Comparison of ENCODE assay signal across 23 cellular contexts in the genomic region with DNA sequence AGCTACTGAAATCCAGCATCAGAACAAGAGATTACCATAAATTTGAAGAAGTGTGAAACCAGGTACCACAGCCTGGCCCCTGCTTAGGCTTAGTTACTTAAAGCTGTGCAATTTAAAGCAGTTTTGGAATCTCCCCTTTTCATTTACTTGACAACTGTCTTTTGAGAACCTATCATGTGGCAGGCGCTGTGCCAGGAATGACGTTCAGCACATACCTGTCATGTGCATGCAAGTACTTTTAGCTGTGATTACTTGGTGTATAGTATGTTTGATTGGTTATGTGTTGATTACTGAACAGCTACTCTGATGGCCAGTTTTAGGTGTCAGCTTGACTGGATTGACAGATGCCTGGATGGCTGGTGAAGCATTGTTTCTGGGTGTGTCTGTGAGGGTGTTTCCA.
A peak's percentile ranks its signal among the peaks of the same experiment; 100 is the strongest.
DNase-seq lines count a peak whose midpoint lies in the region; ATAC-seq, FAIRE-seq and TF ChIP-seq lines count a peak whose summit lies in the region.
"Had no signal": no experiment of that assay in that cellular context is flagged by ENCODE, and none has a peak within 500 bp of the region (broad histone marks: within the 10 kb centered on the region; RNA-seq: fewer than 3 reads in every experiment).

No MANE protein-coding gene starts in this region.

- RAD21 ChIA-PET in GM12878 (lab: Charles Lee; ENCODE audit: unreplicated experiment), result no interaction called here

- TF ChIP-seq CTCF in GM12878 (IDR thresholded peaks at IDR 0.05 in 2 of 3, conservative IDR thresholded peaks at IDR 0.05 in 1 of 3; ENCODE audit: control insufficient read depth in 2 of 3, extremely low read depth in 1 of 3, insufficient read depth in 1 of 3, low read depth in 3 of 3, low read length in 3 of 3), result no peak
- no peak for TF ChIP-seq CTCF in heart left ventricle (IDR thresholded peaks at IDR 0.05)
- no peak for TF ChIP-seq CTCF in upper lobe of right lung (IDR thresholded peaks at IDR 0.05)

- TF ChIP-seq EP300 in GM12878 (IDR thresholded peaks at IDR 0.05; ENCODE audit: borderline replicate concordance in 1 of 2, control insufficient read depth in 1 of 2, low read depth in 2 of 2, low read length in 2 of 2), result no peak

- TF ChIP-seq RAD21 in GM12878 (IDR thresholded peaks at IDR 0.05; ENCODE audit: insufficient read depth, low read depth, low read length), result no peak

- peak overlapping the region; percentile 62 for H3K4ac ChIP-seq in trophoblast cell (ENCODE audit: low read depth, low read length)

- no TSS peak for BruUV-seq in GM12878 (replicated peaks; lab: Mats Ljungman, UMichigan)

- no peak overlapping the region for H4K8ac ChIP-seq in trophoblast cell (ENCODE audit: low read depth, low read length)

- DNase-seq in NCI-H524 treated with DMSO at 0.1 percent for 48 hours (lab: John Stamatoyannopoulos, UW) (peak; percentile 38), GM12878 (ENCODE audit: low read depth, low spot score) (no peak), heart left ventricle (peak in 1 of 5 donors; percentile 48), trophoblast cell (no peak), upper lobe of right lung (no peak)
- no peak for DNase-seq in activated CD8-positive, alpha-beta memory T cell treated with anti-CD3 and anti-CD28 coated beads, Interleukin-2, amount 50 U/mL, for 4 hours
- DNase-seq: CD8-positive, alpha-beta memory T cell; DMS79; GM23248; Karpas-422; MV-4-11; NCI-H1105 treated with DMSO at 0.1 percent for 48 hours; NCI-H2029 treated with DMSO at 0.1 percent for 48 hours; NCI-H446 treated with DMSO at 0.1 percent for 48 hours; NCI-H69; PC-9 had no signal

- no peaks in the 10 kb centered on the region for H3K9me3 ChIP-seq in GM12878 (replicated peaks; ENCODE audit: control insufficient read depth, insufficient read depth, low read length)
- no peaks in the 10 kb centered on the region for H3K9me3 ChIP-seq in heart left ventricle
- no peaks in the 10 kb centered on the region for H3K9me3 ChIP-seq in trophoblast cell (ENCODE audit: insufficient read depth, low read depth, low read length)
- no peaks in the 10 kb centered on the region for H3K9me3 ChIP-seq in upper lobe of right lung
- H3K9me3 ChIP-seq: HAP-1 had no signal

- SMC1A ChIA-PET in GM12878 (lab: Charles Lee; ENCODE audit: uncharacterized antibody, unreplicated experiment), result no interaction called here

- H2AFZ ChIP-seq in GM12878 (ENCODE audit: control insufficient read depth, low read depth, low read length), result no peak overlapping the region
- no peak overlapping the region for H2AFZ ChIP-seq in trophoblast cell (ENCODE audit: insufficient read depth, low read length, poor library complexity)
- H2AFZ ChIP-seq: GM23248, PC-9 had no signal

- H3K27ac ChIP-seq in GM12878 (ENCODE audit: control insufficient read depth, insufficient read depth), result no peak overlapping the region
- peak overlapping the region in 10 of 12 donors; percentile 0 to 60 (median 12) for H3K27ac ChIP-seq in heart left ventricle
- H3K27ac ChIP-seq in trophoblast cell (ENCODE audit: low read depth, low read length), result no peak overlapping the region
- H3K27ac ChIP-seq in upper lobe of right lung, result no peak overlapping the region
- H3K27ac ChIP-seq: C4-2B, GM23248, PC-9, RWPE1 had no signal

- H3K4me1 ChIP-seq in GM12878 (ENCODE audit: control insufficient read depth, insufficient read depth, low read length), result no peaks in the 10 kb centered on the region
- peaks cover 0 to 81% (median 33%) of the 10 kb centered on the region in 12 donors for H3K4me1 ChIP-seq in heart left ventricle
- no peaks in the 10 kb centered on the region for H3K4me1 ChIP-seq in trophoblast cell (ENCODE audit: control insufficient read depth in 1 of 2, insufficient read depth in 2 of 2, low read length in 2 of 2)
- peaks cover 3% of the 10 kb centered on the region for H3K4me1 ChIP-seq in upper lobe of right lung
- H3K4me1 ChIP-seq: HAP-1 had no signal

- H3K4me2 ChIP-seq in GM12878 (ENCODE audit: control insufficient read depth, insufficient read depth) (no peak overlapping the region), trophoblast cell (ENCODE audit: low read length) (no peak overlapping the region)
- H3K4me2 ChIP-seq: PC-9 had no signal

- H2BK120ac ChIP-seq in trophoblast cell (ENCODE audit: insufficient read depth, low read length, poor library complexity), result no peak overlapping the region

- no peak overlapping the region for H3K14ac ChIP-seq in trophoblast cell (ENCODE audit: low read length)

- H3K79me1 ChIP-seq in trophoblast cell (ENCODE audit: low read length), result no peaks in the 10 kb centered on the region

- TF ChIP-seq POLR2A in GM12878 (IDR thresholded peaks at IDR 0.05; ENCODE audit: low read depth, low read length), result no peak
- no peak for TF ChIP-seq POLR2A in heart left ventricle (IDR thresholded peaks at IDR 0.05)

- no peak for FAIRE-seq in GM12878 (lab: Jason Lieb, UNC)
- FAIRE-seq: A204.1 had no signal

- no peak overlapping the region for H2BK5ac ChIP-seq in trophoblast cell (ENCODE audit: low read depth, low read length, poor library complexity)

- POLR2A ChIA-PET in GM12878 (lab: Charles Lee), result no interaction called here

- no peaks in the 10 kb centered on the region for H3K36me3 ChIP-seq in GM12878 (ENCODE audit: control insufficient read depth in 2 of 2, insufficient read depth in 2 of 2, low read length in 1 of 2)
- H3K36me3 ChIP-seq in heart left ventricle, result peaks cover 0 to 4% (median 0%) of the 10 kb centered on the region in 9 donors
- no peaks in the 10 kb centered on the region for H3K36me3 ChIP-seq in trophoblast cell (ENCODE audit: control insufficient read depth in 1 of 2, insufficient read depth in 2 of 2, low read length in 2 of 2)
- no peaks in the 10 kb centered on the region for H3K36me3 ChIP-seq in upper lobe of right lung
- H3K36me3 ChIP-seq: HAP-1 had no signal

- H3K4me3 ChIP-seq in GM12878 (no peak overlapping the region), heart left ventricle (no peak overlapping the region), trophoblast cell (ENCODE audit: low read depth, low read length) (no peak overlapping the region), upper lobe of right lung (no peak overlapping the region)
- H3K4me3 ChIP-seq: GM23248, HAP-1, PC-9 had no signal

- in situ Hi-C loops in GM12878 (cut with MboI), result no loop called here

- peak; percentile 29; the same call in 2 of the 3 replicates for ATAC-seq in GM12878
- ATAC-seq in heart left ventricle, result peak in 1 of 4 donors; percentile 2
- ATAC-seq in HG03175 (IDR thresholded peaks at IDR 0.05; ENCODE audit: unreplicated experiment), result no peak
- ATAC-seq in HG03280 (IDR thresholded peaks at IDR 0.05; ENCODE audit: unreplicated experiment), result no peak
- no peak for ATAC-seq in upper lobe of right lung
- ATAC-seq: SK-N-SH treated with all-trans-retinoic acid at 6 μM for 48 hours had no signal

- no peak overlapping the region for H2BK12ac ChIP-seq in trophoblast cell (ENCODE audit: low read length)

- intact Hi-C loops in GM12878 (cut with micrococcal nuclease; ENCODE audit: unreplicated experiment), result no loop called here
- intact Hi-C loops in heart left ventricle (cut with DNase I), result no loop called here
- intact Hi-C loops in upper lobe of right lung (cut with DNase I), result no loop called here

- H2AK5ac ChIP-seq in trophoblast cell (ENCODE audit: low read length), result no peak overlapping the region

- H3K18ac ChIP-seq in trophoblast cell (ENCODE audit: low read length), result no peak overlapping the region

- CTCF ChIA-PET in GM12878 (lab: Yijun Ruan, JAX), result no interaction called here

- no peaks in the 10 kb centered on the region for H4K20me1 ChIP-seq in GM12878 (ENCODE audit: control insufficient read depth, insufficient read depth)

- WGBS in GM12878 (ENCODE audit: insufficient coverage, insufficient replicate concordance, low lambda C conversion rate, missing lambda C conversion rate), result 43% methylated on average over 2 of the region's 2 CpGs
- 32 to 43% (median 40%) methylated on average over 2 of the region's 2 CpGs for WGBS in heart left ventricle, 4 donors
- no CpG with 5 or more reads among the region's 2 CpGs for WGBS in trophoblast cell (ENCODE audit: extremely low coverage, insufficient coverage, insufficient read length)

- no peak overlapping the region for H4K91ac ChIP-seq in trophoblast cell (ENCODE audit: low read depth, low read length)

- H4K12ac ChIP-seq in trophoblast cell (ENCODE audit: low read depth, low read length), result no peak overlapping the region

- H3K23ac ChIP-seq in trophoblast cell (ENCODE audit: low read length), result no peak overlapping the region

- H3K9ac ChIP-seq in GM12878 (ENCODE audit: control insufficient read depth, insufficient read depth, low read length), result no peak overlapping the region
- no peak overlapping the region for H3K9ac ChIP-seq in trophoblast cell (ENCODE audit: low read length)
- H3K9ac ChIP-seq: GM23248 had no signal

- H3K27me3 ChIP-seq in GM12878 (replicated peaks in 1 of 2; ENCODE audit: control insufficient read depth in 2 of 2, insufficient read depth in 2 of 2, low read length in 1 of 2), result no peaks in the 10 kb centered on the region
- no peaks in the 10 kb centered on the region for H3K27me3 ChIP-seq in heart left ventricle
- H3K27me3 ChIP-seq in trophoblast cell (ENCODE audit: insufficient read depth, low read length), result no peaks in the 10 kb centered on the region
- no peaks in the 10 kb centered on the region for H3K27me3 ChIP-seq in upper lobe of right lung

- H3K79me2 ChIP-seq in GM12878 (ENCODE audit: control insufficient read depth, insufficient read depth, low read length) (no peaks in the 10 kb centered on the region), trophoblast cell (ENCODE audit: control insufficient read depth, insufficient read depth, low read length, poor library complexity) (peaks cover 2% of the 10 kb centered on the region)

Comparison
In these comparisons a context has a peak if more than half of its experiments do, and no peak if none do; other contexts are left out.
1. H3K27ac ChIP-seq: peak in heart left ventricle (10 of 12); none in GM12878 (single experiment), trophoblast cell (single experiment) and upper lobe of right lung (single experiment).